Comparison of ENCODE assay signal across 12 cellular contexts in the genomic region with DNA sequence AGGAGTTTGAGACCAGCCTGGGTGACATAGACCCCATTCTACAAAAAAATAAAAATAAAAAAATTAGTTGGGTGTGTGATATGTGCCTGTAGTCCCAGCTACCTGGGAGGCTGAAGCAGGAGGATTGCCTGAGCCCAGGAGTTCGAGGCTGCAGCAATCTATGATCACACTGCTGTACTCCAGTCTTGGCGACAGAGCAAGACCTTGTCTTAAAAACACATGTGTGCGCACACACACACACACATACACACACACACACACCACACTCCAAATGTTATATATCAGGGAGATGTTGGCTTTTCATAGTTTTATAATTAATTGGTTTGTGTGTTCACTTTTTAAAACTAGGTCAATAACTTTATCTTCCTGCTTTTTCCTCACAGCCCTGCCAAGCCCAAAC.
A peak's percentile ranks its signal among the peaks of the same experiment; 100 is the strongest.
DNase-seq lines count a peak whose midpoint lies in the region; ATAC-seq and TF ChIP-seq lines count a peak whose summit lies in the region.
"Had no signal": no experiment of that assay in that cellular context is flagged by ENCODE, and none has a peak within 500 bp of the region (broad histone marks: within the 10 kb centered on the region; RNA-seq: fewer than 3 reads in every experiment).

No MANE protein-coding gene starts in this region.

- no peaks in the 10 kb centered on the region for H3K9me3 Mint-ChIP-seq in dendritic cell treated with granulocyte-macrophage colony-stimulating factor and Interleukin-4, amounts not matched to agents 40 ng/mL and 50 ng/mL, for 4 days
- H3K9me3 Mint-ChIP-seq in stimulated activated effector memory CD8-positive, alpha-beta T cell treated with anti-CD3 and anti-CD28 coated beads, Interleukin-12 subunit alpha, Interleukin-12 subunit beta, amount 100 ng/mL, for 72 hours = no peaks in the 10 kb centered on the region

- peak overlapping the region; percentile 97 for H3K27ac Mint-ChIP-seq in dendritic cell treated with granulocyte-macrophage colony-stimulating factor and Interleukin-4, amounts not matched to agents 40 ng/mL and 50 ng/mL, for 4 days
- H3K27ac Mint-ChIP-seq in stimulated activated effector memory CD8-positive, alpha-beta T cell treated with anti-CD3 and anti-CD28 coated beads, Interleukin-12 subunit alpha, Interleukin-12 subunit beta, amount 100 ng/mL, for 72 hours = peak overlapping the region; percentile 97

- peak overlapping the region; percentile 17 for H3K4me3 Mint-ChIP-seq in dendritic cell treated with granulocyte-macrophage colony-stimulating factor and Interleukin-4, amounts not matched to agents 40 ng/mL and 50 ng/mL, for 4 days
- H3K4me3 Mint-ChIP-seq in stimulated activated effector memory CD8-positive, alpha-beta T cell treated with anti-CD3 and anti-CD28 coated beads, Interleukin-12 subunit alpha, Interleukin-12 subunit beta, amount 100 ng/mL, for 72 hours = peak overlapping the region; percentile 76

- TF ChIP-seq RAD21 in SK-N-SH (IDR thresholded peaks at IDR 0.05; ENCODE audit: low read length) = no peak

- ATAC-seq in SK-N-SH treated with all-trans-retinoic acid at 6 μM for 48 hours (no peak), RWPE2 (ENCODE audit: low read depth) (no peak)
- ATAC-seq in stimulated activated effector memory CD8-positive, alpha-beta T cell treated with anti-CD3 and anti-CD28 coated beads, Interleukin-12 subunit alpha, Interleukin-12 subunit beta, amount 100 ng/mL, for 72 hours = no peak

- peaks cover 54% of the 10 kb centered on the region for H3F3A ChIP-seq in SK-N-SH (replicated peaks; ENCODE audit: insufficient read depth)

- no peak for DNase-seq in SK-N-SH
- no peak for DNase-seq in RWPE2 (ENCODE audit: low spot score)
- DNase-seq in stimulated activated effector memory CD8-positive, alpha-beta T cell treated with anti-CD3 and anti-CD28 coated beads, Interleukin-12 subunit alpha, Interleukin-12 subunit beta, amount 100 ng/mL, for 72 hours (ENCODE audit: low spot score in 2 of 2) = no peak
- no peak for DNase-seq in stimulated activated naive CD4-positive, alpha-beta T cell (lab: John Stamatoyannopoulos, UW)
- DNase-seq in NCI-H1436 treated with DMSO at 0.1 percent for 48 hours (lab: John Stamatoyannopoulos, UW) = no peak
- DNase-seq in NCI-H2196 (lab: John Stamatoyannopoulos, UW; ENCODE audit: unreplicated experiment) = no peak
- DNase-seq: adrenal gland; NCI-H1105 treated with DMSO at 0.1 percent for 48 hours; stimulated activated CD4-positive, alpha-beta T cell treated with anti-CD3 and anti-CD28 coated beads, Interleukin-12 subunit alpha, Interleukin-12 subunit beta, amount 100 ng/mL, for 4 hours had no signal

- no peaks in the 10 kb centered on the region for H3K9me2 ChIP-seq in SK-N-SH

- H3K27me3 ChIP-seq in SK-N-SH (ENCODE audit: insufficient read depth) (no peaks in the 10 kb centered on the region), RWPE2 (ENCODE audit: insufficient read depth, poor library complexity, severe bottlenecking) (no peaks in the 10 kb centered on the region)
- H3K27me3 ChIP-seq: adrenal gland had no signal

- TF ChIP-seq CTCF in SK-N-SH (IDR thresholded peaks at IDR 0.05) (no peak), RWPE2 (IDR thresholded peaks at IDR 0.05; ENCODE audit: poor library complexity, severe bottlenecking) (no peak)

- H3K9ac ChIP-seq in SK-N-SH = peak overlapping the region; percentile 85

- peak overlapping the region; percentile 84 to 100; a peak in 3 of 4 replicates for H3K27ac ChIP-seq in SK-N-SH (ENCODE audit: low read depth in 2 of 2, low read length in 1 of 2)
- peak overlapping the region; percentile 99 for H3K27ac ChIP-seq in RWPE2 (ENCODE audit: poor library complexity, severe bottlenecking)
- H3K27ac ChIP-seq: 22Rv1 had no signal

- H3K36me3 Mint-ChIP-seq in dendritic cell treated with granulocyte-macrophage colony-stimulating factor and Interleukin-4, amounts not matched to agents 40 ng/mL and 50 ng/mL, for 4 days (ENCODE audit: low read depth) = peaks cover 25% of the 10 kb centered on the region
- peaks cover 62% of the 10 kb centered on the region for H3K36me3 Mint-ChIP-seq in stimulated activated effector memory CD8-positive, alpha-beta T cell treated with anti-CD3 and anti-CD28 coated beads, Interleukin-12 subunit alpha, Interleukin-12 subunit beta, amount 100 ng/mL, for 72 hours

- no peak for TF ChIP-seq EP300 in SK-N-SH (IDR thresholded peaks at IDR 0.05; ENCODE audit: borderline replicate concordance in 1 of 2, low read depth in 1 of 2, low read length in 1 of 2)

- peaks cover 72% of the 10 kb centered on the region for H3K4me1 Mint-ChIP-seq in dendritic cell treated with granulocyte-macrophage colony-stimulating factor and Interleukin-4, amounts not matched to agents 40 ng/mL and 50 ng/mL, for 4 days (ENCODE audit: low read depth)
- H3K4me1 Mint-ChIP-seq in stimulated activated effector memory CD8-positive, alpha-beta T cell treated with anti-CD3 and anti-CD28 coated beads, Interleukin-12 subunit alpha, Interleukin-12 subunit beta, amount 100 ng/mL, for 72 hours = peaks cover 49% of the 10 kb centered on the region

- peak overlapping the region; percentile 78 for H3K4me2 ChIP-seq in SK-N-SH

- WGBS in SK-N-SH (ENCODE audit: low lambda C conversion rate) = 79% methylated on average over 3 of the region's 3 CpGs

- no peak overlapping the region; the same call in 1 of the 2 replicates for H2AFZ ChIP-seq in SK-N-SH (ENCODE audit: low read depth)

- POLR2A ChIA-PET in SK-N-SH (lab: Yijun Ruan, JAX) = no interaction called here

- H3K4me3 ChIP-seq in SK-N-SH (ENCODE audit: low read depth in 2 of 2, low read length in 1 of 2) = peak overlapping the region; percentile 29 to 52; a peak in 2 of 4 replicates
- H3K4me3 ChIP-seq in RWPE2 (ENCODE audit: severe bottlenecking) = no peak overlapping the region
- H3K4me3 ChIP-seq: adrenal gland had no signal

- peaks cover 77% of the 10 kb centered on the region for H3K79me2 ChIP-seq in SK-N-SH (ENCODE audit: insufficient read depth)

- intact Hi-C loops in dendritic cell treated with granulocyte-macrophage colony-stimulating factor and Interleukin-4, amounts not matched to agents 40 ng/mL and 50 ng/mL, for 4 days (cut with micrococcal nuclease) = no loop called here

- CTCF ChIA-PET in SK-N-SH (lab: Yijun Ruan, JAX) = interaction anchor here (0.6 kb wide), 1 partner anchor 47 kb away, joined by 3 read pairs; no protein-coding TSS in a partner anchor

- H3K9me3 ChIP-seq in SK-N-SH (no peaks in the 10 kb centered on the region), RWPE2 (ENCODE audit: severe bottlenecking) (no peaks in the 10 kb centered on the region)
- H3K9me3 ChIP-seq: adrenal gland had no signal

- H3K27me3 Mint-ChIP-seq in dendritic cell treated with granulocyte-macrophage colony-stimulating factor and Interleukin-4, amounts not matched to agents 40 ng/mL and 50 ng/mL, for 4 days = no peaks in the 10 kb centered on the region

- H3K36me3 ChIP-seq in SK-N-SH (replicated peaks in 1 of 2; ENCODE audit: control insufficient read depth in 1 of 2, insufficient read depth in 2 of 2, low read length in 1 of 2) (peaks cover 4 to 18% of the 10 kb centered on the region in 2 experiments), RWPE2 (ENCODE audit: low read depth) (peaks cover 69% of the 10 kb centered on the region)
- H3K36me3 ChIP-seq: adrenal gland had no signal

- peaks cover 0 to 18% of the 10 kb centered on the region in 2 experiments for H3K4me1 ChIP-seq in SK-N-SH (ENCODE audit: control insufficient read depth in 1 of 2, insufficient read depth in 2 of 2, low read depth in 1 of 2, low read length in 1 of 2)
- peaks cover 62% of the 10 kb centered on the region for H3K4me1 ChIP-seq in RWPE2 (ENCODE audit: insufficient read depth, poor library complexity, severe bottlenecking)
- H3K4me1 ChIP-seq: adrenal gland had no signal

- H4K20me1 ChIP-seq in SK-N-SH (ENCODE audit: insufficient read depth) = no peaks in the 10 kb centered on the region

TF ChIP-seq in SK-N-SH, 30 proteins besides CTCF, POLR2A, EP300 and RAD21 (continues in another document):
- TF ChIP-seq, protein P1, sequence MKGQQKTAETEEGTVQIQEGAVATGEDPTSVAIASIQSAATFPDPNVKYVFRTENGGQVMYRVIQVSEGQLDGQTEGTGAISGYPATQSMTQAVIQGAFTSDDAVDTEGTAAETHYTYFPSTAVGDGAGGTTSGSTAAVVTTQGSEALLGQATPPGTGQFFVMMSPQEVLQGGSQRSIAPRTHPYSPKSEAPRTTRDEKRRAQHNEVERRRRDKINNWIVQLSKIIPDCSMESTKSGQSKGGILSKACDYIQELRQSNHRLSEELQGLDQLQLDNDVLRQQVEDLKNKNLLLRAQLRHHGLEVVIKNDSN (IDR thresholded peaks at IDR 0.05; ENCODE audit: borderline replicate concordance, low read depth) = no peak
- no peak for TF ChIP-seq NRF1 (IDR thresholded peaks at IDR 0.05; ENCODE audit: low read depth, low read length)
- no peak for TF ChIP-seq TAF1 (IDR thresholded peaks at IDR 0.05; ENCODE audit: borderline replicate concordance, low read depth, low read length)
- TF ChIP-seq SIN3A (IDR thresholded peaks at IDR 0.05; ENCODE audit: borderline replicate concordance, low read depth, low read length) = no peak
- no peak for TF ChIP-seq SMC3 (IDR thresholded peaks at IDR 0.05; ENCODE audit: low read depth, low read length)

TF ChIP-seq in SK-N-SH treated with all-trans-retinoic acid at 6 μM for 48 hours, 23 proteins besides CTCF, POLR2A, EP300 and RAD21 (continues in another document):
- TF ChIP-seq BACH2 (CRISPR knock-in tag; IDR thresholded peaks at IDR 0.05; ENCODE audit: borderline replicate concordance) (no peak), OSR1 (CRISPR knock-in tag; IDR thresholded peaks at IDR 0.05) (no peak), ZNF70 (CRISPR knock-in tag; IDR thresholded peaks at IDR 0.05) (no peak)
- TF ChIP-seq, protein P2, sequence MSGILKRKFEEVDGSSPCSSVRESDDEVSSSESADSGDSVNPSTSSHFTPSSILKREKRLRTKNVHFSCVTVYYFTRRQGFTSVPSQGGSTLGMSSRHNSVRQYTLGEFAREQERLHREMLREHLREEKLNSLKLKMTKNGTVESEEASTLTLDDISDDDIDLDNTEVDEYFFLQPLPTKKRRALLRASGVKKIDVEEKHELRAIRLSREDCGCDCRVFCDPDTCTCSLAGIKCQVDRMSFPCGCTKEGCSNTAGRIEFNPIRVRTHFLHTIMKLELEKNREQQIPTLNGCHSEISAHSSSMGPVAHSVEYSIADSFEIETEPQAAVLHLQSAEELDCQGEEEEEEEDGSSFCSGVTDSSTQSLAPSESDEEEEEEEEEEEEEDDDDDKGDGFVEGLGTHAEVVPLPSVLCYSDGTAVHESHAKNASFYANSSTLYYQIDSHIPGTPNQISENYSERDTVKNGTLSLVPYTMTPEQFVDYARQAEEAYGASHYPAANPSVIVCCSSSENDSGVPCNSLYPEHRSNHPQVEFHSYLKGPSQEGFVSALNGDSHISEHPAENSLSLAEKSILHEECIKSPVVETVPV (CRISPR knock-in tag; IDR thresholded peaks at IDR 0.05) = no peak
